1 cellular context compared by ENCODE assay signal in genomic region chr19:57096640-57097361, GRCh38.
TF ChIP-seq lines count a peak whose summit lies in the region.

No MANE protein-coding gene starts in this region.

TF ChIP-seq in HepG2, 621 proteins besides CTCF, POLR2A, EP300 and RAD21 (continued from another document and continues in another):
- TF ChIP-seq STAT6 (CRISPR knock-in tag; IDR thresholded peaks at IDR 0.05; ENCODE audit: borderline replicate concordance) (no peak), ARID5B (CRISPR knock-in tag; IDR thresholded peaks at IDR 0.05) (peak; percentile 71), MYPOP (CRISPR knock-in tag; IDR thresholded peaks at IDR 0.05) (no peak), ZFP62 (CRISPR knock-in tag; IDR thresholded peaks at IDR 0.05) (no peak), TAF1 (CRISPR knock-in tag; IDR thresholded peaks at IDR 0.05) (peak; percentile 26; the same call in 1 of the 2 replicates), MED1 (CRISPR knock-in tag; IDR thresholded peaks at IDR 0.05) (peak; percentile 57), NR2F6 (IDR thresholded peaks at IDR 0.05) (no peak), NR2F6 (CRISPR knock-in tag; IDR thresholded peaks at IDR 0.05) (peak; percentile 7; the same call in 1 of the 2 replicates), ZNF773 (CRISPR knock-in tag; IDR thresholded peaks at IDR 0.05; ENCODE audit: borderline replicate concordance) (no peak), NFIC (IDR thresholded peaks at IDR 0.05; ENCODE audit: low read length) (peak; percentile 55; the same call in 1 of the 2 replicates), ZNF207 (IDR thresholded peaks at IDR 0.05; ENCODE audit: borderline replicate concordance) (no peak), FOXJ3 (CRISPR knock-in tag; IDR thresholded peaks at IDR 0.05; ENCODE audit: borderline replicate concordance) (peak; percentile 53; the same call in 1 of the 2 replicates), ZKSCAN8 (CRISPR knock-in tag; IDR thresholded peaks at IDR 0.05; ENCODE audit: borderline replicate concordance) (0 out of 2 replicates have a peak, but pooled peaks have one; percentile 16), ZNF740 (CRISPR knock-in tag; IDR thresholded peaks at IDR 0.05) (no peak), FOXO1 (CRISPR knock-in tag; IDR thresholded peaks at IDR 0.05) (peak; percentile 42; the same call in 1 of the 2 replicates), MIER3 (CRISPR knock-in tag; IDR thresholded peaks at IDR 0.05; ENCODE audit: borderline replicate concordance) (no peak), ZNF556 (CRISPR knock-in tag; IDR thresholded peaks at IDR 0.05; ENCODE audit: borderline replicate concordance) (no peak), KLF15 (CRISPR knock-in tag; IDR thresholded peaks at IDR 0.05; ENCODE audit: borderline replicate concordance) (no peak), TFAP4 (IDR thresholded peaks at IDR 0.05; ENCODE audit: borderline replicate concordance, low read depth) (peak; percentile 60; the same call in 1 of the 2 replicates), ZFX (CRISPR knock-in tag; IDR thresholded peaks at IDR 0.05; ENCODE audit: low read depth) (0 out of 2 replicates have a peak, but pooled peaks have one; percentile 34), TFDP2 (CRISPR knock-in tag; IDR thresholded peaks at IDR 0.05) (no peak), PAXIP1 (CRISPR knock-in tag; conservative IDR thresholded peaks at IDR 0.05) (peak; percentile 37), EED (CRISPR knock-in tag; IDR thresholded peaks at IDR 0.05) (no peak), FOXA3 (CRISPR knock-in tag; IDR thresholded peaks at IDR 0.05) (peak; percentile 61; the same call in 1 of the 2 replicates), ESRRA (CRISPR knock-in tag; IDR thresholded peaks at IDR 0.05; ENCODE audit: low read depth) (no peak), KAT7 (CRISPR knock-in tag; IDR thresholded peaks at IDR 0.05; ENCODE audit: borderline replicate concordance) (no peak), RXRB (CRISPR knock-in tag; IDR thresholded peaks at IDR 0.05; ENCODE audit: borderline replicate concordance) (peak; percentile 19; the same call in 1 of the 2 replicates), SAP130 (CRISPR knock-in tag; IDR thresholded peaks at IDR 0.05; ENCODE audit: low read depth) (peak; percentile 49), FOXP4 (CRISPR knock-in tag; IDR thresholded peaks at IDR 0.05) (0 out of 2 replicates have a peak, but pooled peaks have one; percentile 17), HNF4A (CRISPR knock-in tag; IDR thresholded peaks at IDR 0.05) (peak; percentile 22; the same call in 1 of the 2 replicates), TEAD3 (CRISPR knock-in tag; optimal IDR thresholded peaks at IDR 0.05; ENCODE audit: borderline replicate concordance) (peak; percentile 84), MEIS2 (CRISPR knock-in tag; IDR thresholded peaks at IDR 0.05) (no peak), ZMYM4 (CRISPR knock-in tag; IDR thresholded peaks at IDR 0.05) (no peak), ZNF513 (CRISPR knock-in tag; conservative IDR thresholded peaks at IDR 0.05) (no peak), ZNF766 (CRISPR knock-in tag; IDR thresholded peaks at IDR 0.05; ENCODE audit: borderline replicate concordance) (0 out of 2 replicates have a peak, but pooled peaks have one; percentile 52), NFYC (CRISPR knock-in tag; IDR thresholded peaks at IDR 0.05) (no peak), NR2F1 (CRISPR knock-in tag; IDR thresholded peaks at IDR 0.05) (no peak), ZNF343 (CRISPR knock-in tag; IDR thresholded peaks at IDR 0.05) (no peak), STAG1 (CRISPR knock-in tag; IDR thresholded peaks at IDR 0.05) (peak; percentile 5; the same call in 1 of the 2 replicates), MXI1 (IDR thresholded peaks at IDR 0.05; ENCODE audit: borderline replicate concordance, low read depth, low read length) (no peak)
